In genomic region chr7:100867796-100868485, GRCh38 we compare ENCODE assay signal across 6 cellular contexts. TPM values are rescaled to one million over a fixed set of nuclear protein-coding genes. Genes with fewer than 3 reads are reported as not detected.
DNase-seq lines count a peak whose midpoint lies in the region; ATAC-seq and TF ChIP-seq lines count a peak whose summit lies in the region.

No MANE protein-coding gene starts in this region.

- H3K9me3 Mint-ChIP-seq in CD4-positive, alpha-beta memory T cell: no peaks in the 10 kb centered on the region

- H3K4me3 Mint-ChIP-seq in CD4-positive, alpha-beta memory T cell: peak overlapping the region; percentile 43 to 78 (median 69)

- H3K4me1 Mint-ChIP-seq in CD4-positive, alpha-beta memory T cell: peaks cover 3 to 19% (median 6%) of the 10 kb centered on the region in 4 donors

- no peaks in the 10 kb centered on the region for H3K27me3 Mint-ChIP-seq in CD4-positive, alpha-beta memory T cell

- POLR2A ChIA-PET in CD4-positive, alpha-beta memory T cell (lab: Charles Lee; ENCODE audit: partially characterized antibody): no interaction called here

- H3K27ac ChIP-seq in CD4-positive, alpha-beta memory T cell (ENCODE audit: low read depth, low read length): peak overlapping the region; percentile 66
- peak overlapping the region; percentile 83 to 88 for H3K27ac ChIP-seq in left lung

- H3K36me3 Mint-ChIP-seq in CD4-positive, alpha-beta memory T cell: peaks cover 4 to 24% of the 10 kb centered on the region in 2 donors

- peak overlapping the region in 1 of 2 donors; percentile 58 for H3K4me3 ChIP-seq in CD4-positive, alpha-beta memory T cell (ENCODE audit: low read length in 2 of 2)
- H3K4me3 ChIP-seq in WI38 (ENCODE audit: low read depth, low read length) (peak overlapping the region; percentile 98), left lung (peak overlapping the region; percentile 58 to 68)

- ATAC-seq in left lung (peak; percentile 1), HG02763 (IDR thresholded peaks at IDR 0.05; ENCODE audit: unreplicated experiment) (no peak), HG03565 (IDR thresholded peaks at IDR 0.05; ENCODE audit: unreplicated experiment) (no peak)

- H3K4me1 ChIP-seq in CD4-positive, alpha-beta memory T cell (ENCODE audit: insufficient read depth, low read length): peaks cover 10% of the 10 kb centered on the region
- peaks cover 7 to 50% of the 10 kb centered on the region in 2 donors for H3K4me1 ChIP-seq in left lung

- peak overlapping the region; percentile 59 to 89 (median 81) for H3K27ac Mint-ChIP-seq in CD4-positive, alpha-beta memory T cell

- no peaks in the 10 kb centered on the region for H3K9me3 ChIP-seq in CD4-positive, alpha-beta memory T cell (ENCODE audit: control insufficient read depth in 1 of 2, low read length in 2 of 2)
- H3K9me3 ChIP-seq in left lung: no peaks in the 10 kb centered on the region

- CTCF ChIA-PET in CD4-positive, alpha-beta memory T cell (lab: Charles Lee; ENCODE audit: partially characterized antibody): interaction anchor here (1.3 kb wide), 1 partner anchor 16 kb away, joined by 5 read pairs; the partner anchor contains the start of gene SLC12A9

- TF ChIP-seq CTCF in WI38 (IDR thresholded peaks at IDR 0.05; ENCODE audit: low read depth, low read length) (no peak), left lung (IDR thresholded peaks at IDR 0.05) (no peak)

- H3K36me3 ChIP-seq in CD4-positive, alpha-beta memory T cell (ENCODE audit: insufficient read depth, low read length): peaks cover 4% of the 10 kb centered on the region
- H3K36me3 ChIP-seq in left lung: peaks cover 0 to 54% of the 10 kb centered on the region in 2 donors

- intact Hi-C loops in CD4-positive, alpha-beta memory T cell (cut with micrococcal nuclease): no loop called here
- intact Hi-C loops in left lung (cut with DNase I): no loop called here

- H3K27me3 ChIP-seq in CD4-positive, alpha-beta memory T cell (ENCODE audit: insufficient read depth, low read length): no peaks in the 10 kb centered on the region
- no peaks in the 10 kb centered on the region for H3K27me3 ChIP-seq in left lung

- no peak for DNase-seq in CD4-positive, alpha-beta memory T cell
- peak in 1 of 2 donors; percentile 74 for DNase-seq in left lung
- DNase-seq in stimulated activated naive CD4-positive, alpha-beta T cell (lab: John Stamatoyannopoulos, UW): no peak

RNA-seq across cellular contexts. Expression of gene TRIP6, which starts 0.8 kb away (rescaled TPM):
- total RNA-seq in CD4-positive, alpha-beta memory T cell: 1 to 10 TPM; 7.6 to 9.4 TPM
- polyA plus RNA-seq in CD4-positive, alpha-beta memory T cell: 1 to 10 TPM; 2.7 to 4.9 TPM
- 10 to 100 TPM; 72.9 to 84.9 TPM for total RNA-seq in left lung

RNA-seq across cellular contexts. Expression of gene SRRT, which starts 7.0 kb away (rescaled TPM):
- 100 to 1,000 TPM; 264 to 272 TPM for total RNA-seq in CD4-positive, alpha-beta memory T cell
- polyA plus RNA-seq in CD4-positive, alpha-beta memory T cell: 10 to 100 TPM; 37.8 to 86.5 TPM
- total RNA-seq in left lung: 100 to 1,000 TPM in 1 of 2 donors, 10 to 100 TPM in 1; 91.4 to 119 TPM

RNA-seq across cellular contexts. Expression of gene SLC12A9, which starts 15.4 kb away (rescaled TPM):
- 10 to 100 TPM; 63.7 to 64.6 TPM for total RNA-seq in CD4-positive, alpha-beta memory T cell
- 1 to 10 TPM; 7.0 to 9.1 TPM for polyA plus RNA-seq in CD4-positive, alpha-beta memory T cell
- total RNA-seq in left lung: 10 to 100 TPM; 35.7 to 49.9 TPM

RNA-seq across cellular contexts. Expression of gene UFSP1, which starts 21.6 kb away (rescaled TPM):
- total RNA-seq in CD4-positive, alpha-beta memory T cell: 10 to 100 TPM; 10.1 to 11.0 TPM
- polyA plus RNA-seq in CD4-positive, alpha-beta memory T cell: 1 to 10 TPM in 1 of 2 donors, under 1 TPM in 1; 0.34 to 2.6 TPM
- total RNA-seq in left lung: 1 to 10 TPM; 1.8 to 4.4 TPM

RNA-seq across cellular contexts. Expression of gene ACHE, which starts 27.7 kb away (rescaled TPM):
- not detected for total RNA-seq in CD4-positive, alpha-beta memory T cell
- polyA plus RNA-seq in CD4-positive, alpha-beta memory T cell: not detected
- total RNA-seq in left lung: 1 to 10 TPM; 2.4 to 3.3 TPM

Comparison
In these comparisons a context has a peak if more than half of its experiments do, and no peak if none do; other contexts are left out.
1. RNA of gene TRIP6, which starts 0.8 kb away (total RNA-seq): 72.9 to 84.9 TPM in left lung; 7.6 to 9.4 TPM in CD4-positive, alpha-beta memory T cell; every median in the first group is over 4 times any median in the second.